ENCODE assay signal across 8 cellular contexts in genomic region chr12:94649349-94650142, GRCh38. TPM values are rescaled to one million over a fixed set of nuclear protein-coding genes. Genes with fewer than 3 reads are reported as not detected.
DNase-seq lines count a peak whose midpoint lies in the region; ATAC-seq and TF ChIP-seq lines count a peak whose summit lies in the region.

No MANE protein-coding gene starts in this region.

- DNase-seq in activated T-cell treated with anti-CD3 and anti-CD28 coated beads for 48 hours (ENCODE audit: low read depth) (peak; percentile 8), activated T-cell treated with anti-CD3 and anti-CD28 coated beads for 4 hours (no peak), Peyer's patch (peak in 2 of 3 donors; percentile 70 to 81), astrocyte of the cerebellum (ENCODE audit: low read depth) (no peak), hypothalamus (lab: John Stamatoyannopoulos, UW) (peak in 36 of 51 donors; percentile 8 to 75 (median 40)), putamen (ENCODE audit: low spot score) (peak; percentile 52), medulla oblongata (ENCODE audit: extremely low spot score) (no peak)

- peak overlapping the region; percentile 71 to 85 (median 76) for H3K27ac ChIP-seq in Peyer's patch

- no peaks in the 10 kb centered on the region for H3K36me3 ChIP-seq in Peyer's patch

- H3K4me3 ChIP-seq in Peyer's patch (peak overlapping the region; percentile 76 to 99 (median 84)), astrocyte of the cerebellum (ENCODE audit: low read depth, low read length) (peak overlapping the region; percentile 44)

- peaks cover 0 to 5% (median 2%) of the 10 kb centered on the region in 4 donors for H3K4me1 ChIP-seq in Peyer's patch

- H3K27me3 ChIP-seq in Peyer's patch: no peaks in the 10 kb centered on the region

- in situ Hi-C loops in astrocyte of the cerebellum (cut with HindIII; ENCODE audit: low sequenced_read_pairs): no loop called here

- TF ChIP-seq POLR2A in Peyer's patch (IDR thresholded peaks at IDR 0.05): peak; percentile 4 to 29

- no peaks in the 10 kb centered on the region for H3K9me3 ChIP-seq in Peyer's patch

- TF ChIP-seq CTCF in Peyer's patch (IDR thresholded peaks at IDR 0.05): peak in 4 of 6 experiments; percentile 30 to 66 (median 53)
- TF ChIP-seq CTCF in astrocyte of the cerebellum (IDR thresholded peaks at IDR 0.05; ENCODE audit: low read depth, low read length, missing control alignments): peak; percentile 40

- ATAC-seq in HG02973 (IDR thresholded peaks at IDR 0.05; ENCODE audit: unreplicated experiment): peak; percentile 46

RNA-seq across cellular contexts. Expression of gene TMCC3, which starts 0.8 kb away (rescaled TPM):
- total RNA-seq in Peyer's patch: 10 to 100 TPM; 15.7 to 50.3 (median 32.1) TPM

Comparison
In these comparisons a context has a peak if more than half of its experiments do, and no peak if none do; other contexts are left out.
1. DNase-seq: peak in activated T-cell treated with anti-CD3 and anti-CD28 coated beads for 48 hours (single experiment), Peyer's patch (2 of 3), hypothalamus (36 of 51) and putamen (single experiment); none in activated T-cell treated with anti-CD3 and anti-CD28 coated beads for 4 hours (single experiment), astrocyte of the cerebellum (single experiment) and medulla oblongata (single experiment).